ENCODE assay signal across 10 cellular contexts in genomic region chr1:164748253-164748899, GRCh38.
DNase-seq lines count a peak whose midpoint lies in the region; ATAC-seq and TF ChIP-seq lines count a peak whose summit lies in the region.
"Had no signal": no experiment of that assay in that cellular context is flagged by ENCODE, and none has a peak within 500 bp of the region (broad histone marks: within the 10 kb centered on the region; RNA-seq: fewer than 3 reads in every experiment).

No MANE protein-coding gene starts in this region.

- H3K4me3 ChIP-seq in ascending aorta, result no peak overlapping the region
- H3K4me3 ChIP-seq in gastrocnemius medialis, result no peak overlapping the region
- H3K4me3 ChIP-seq: prostate gland had no signal

- H3K9me3 ChIP-seq in ascending aorta (no peaks in the 10 kb centered on the region), gastrocnemius medialis (no peaks in the 10 kb centered on the region)
- H3K9me3 ChIP-seq: prostate gland had no signal

- intact Hi-C loops in ascending aorta (cut with DNase I), result no loop called here
- intact Hi-C loops in gastrocnemius medialis (cut with DNase I; ENCODE audit: low total_unique reads), result no loop called here

- ATAC-seq in gastrocnemius medialis, result peak; percentile 72 to 76
- ATAC-seq in GM18858 (IDR thresholded peaks at IDR 0.05; ENCODE audit: unreplicated experiment), result no peak
- no peak for ATAC-seq in GM19463 (IDR thresholded peaks at IDR 0.05; ENCODE audit: unreplicated experiment)

- in situ Hi-C loops in gastrocnemius medialis (cut with MboI; ENCODE audit: low sequenced_read_pairs in 4 of 4), result no loop called here

- no peak for TF ChIP-seq CTCF in ascending aorta (IDR thresholded peaks at IDR 0.05)
- no peak for TF ChIP-seq CTCF in gastrocnemius medialis (IDR thresholded peaks at IDR 0.05 in 4 of 5, conservative IDR thresholded peaks at IDR 0.05 in 1 of 5)

- no peaks in the 10 kb centered on the region for H3K27me3 ChIP-seq in ascending aorta
- H3K27me3 ChIP-seq in gastrocnemius medialis, result no peaks in the 10 kb centered on the region

- no peaks in the 10 kb centered on the region for H3K36me3 ChIP-seq in ascending aorta
- no peaks in the 10 kb centered on the region for H3K36me3 ChIP-seq in gastrocnemius medialis
- H3K36me3 ChIP-seq: prostate gland had no signal

- TF ChIP-seq POLR2A in gastrocnemius medialis (IDR thresholded peaks at IDR 0.05), result no peak

- H3K27ac ChIP-seq in ascending aorta, result peak overlapping the region; percentile 56 to 61
- H3K27ac ChIP-seq in gastrocnemius medialis, result peak overlapping the region; percentile 80 to 90 (median 84)

- H3K4me1 ChIP-seq in ascending aorta, result peaks cover 4 to 15% of the 10 kb centered on the region in 2 donors
- H3K4me1 ChIP-seq in gastrocnemius medialis, result peaks cover 49 to 58% of the 10 kb centered on the region in 2 donors
- H3K4me1 ChIP-seq: prostate gland had no signal

- DNase-seq in GM03348 (ENCODE audit: low spot score) (peak; percentile 59), ascending aorta (ENCODE audit: low spot score in 2 of 2) (peak in 1 of 2 donors; percentile 68), hepatic stellate cell (ENCODE audit: low spot score) (peak; percentile 46), gastrocnemius medialis (peak; percentile 37 to 41), iPS-NIHi11 (ENCODE audit: low spot score) (no peak), NCI-H1417 treated with DMSO at 0.1 percent for 48 hours (lab: John Stamatoyannopoulos, UW) (no peak)
- DNase-seq: NCI-H1105 had no signal

Comparison
In these comparisons a context has a peak if more than half of its experiments do, and no peak if none do; other contexts are left out.
1. DNase-seq: peak in GM03348 (single experiment), hepatic stellate cell (single experiment) and gastrocnemius medialis (2 of 2); none in iPS-NIHi11 (single experiment) and NCI-H1417 treated with DMSO at 0.1 percent for 48 hours (single experiment).
2. ATAC-seq: peak in gastrocnemius medialis (2 of 2); none in GM18858 (single experiment) and GM19463 (single experiment).